ENCODE assay signal across 8 cellular contexts in the genomic region with DNA sequence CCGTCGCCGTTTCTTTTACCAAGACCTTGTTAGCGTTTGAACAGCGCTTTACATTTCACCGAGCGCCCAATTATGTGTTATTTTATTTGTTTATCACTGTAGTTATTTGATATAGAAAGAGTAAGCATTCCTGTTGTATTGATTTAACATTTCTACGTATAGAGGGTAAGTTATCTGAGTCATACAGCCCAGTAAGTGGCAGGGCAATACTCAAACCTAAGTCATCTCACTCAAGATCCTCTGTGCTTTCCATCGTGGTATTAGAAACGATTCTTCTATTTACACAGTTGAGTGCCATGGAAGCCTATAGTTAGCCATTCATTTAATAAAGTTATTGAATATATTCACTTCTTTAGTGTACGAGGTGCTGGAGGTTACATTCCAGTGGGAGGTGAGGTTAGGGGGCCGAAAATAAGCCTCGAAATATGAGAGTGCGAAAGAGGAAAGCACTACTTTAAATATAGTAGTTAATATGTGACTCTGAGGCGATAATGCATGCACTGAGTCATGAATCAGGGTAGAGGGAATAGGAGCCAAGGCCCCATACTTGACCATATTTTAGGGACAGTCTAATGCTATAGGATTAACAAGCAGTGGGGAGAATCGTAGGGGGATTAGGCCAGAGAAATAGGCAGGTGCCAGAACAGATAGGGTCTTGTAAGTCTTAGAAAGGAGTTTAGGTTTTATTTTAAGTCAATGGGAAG. TPM values are rescaled to one million over a fixed set of nuclear protein-coding genes. Genes with fewer than 3 reads are reported as not detected.
A peak's percentile ranks its signal among the peaks of the same experiment; 100 is the strongest.
DNase-seq lines count a peak whose midpoint lies in the region; ATAC-seq and TF ChIP-seq lines count a peak whose summit lies in the region.

No MANE protein-coding gene starts in this region.

- DNase-seq in GM23338 (ENCODE audit: low spot score) = no peak
- DNase-seq in RWPE1 (ENCODE audit: low spot score) = no peak
- DNase-seq in fibroblast of villous mesenchyme (ENCODE audit: low read depth) = no peak
- DNase-seq in SKM-1 (lab: John Stamatoyannopoulos, UW; ENCODE audit: unreplicated experiment) = no peak
- DNase-seq in hypothalamus (lab: John Stamatoyannopoulos, UW) = no peak

- no peaks in the 10 kb centered on the region for H3K9me2 ChIP-seq in GM23338 (ENCODE audit: insufficient read depth)

- H3K27ac ChIP-seq in GM23338 (ENCODE audit: low read depth) = peak overlapping the region; percentile 7
- H3K27ac ChIP-seq in RWPE1 = peak overlapping the region; percentile 78
- H3K27ac ChIP-seq in skeletal muscle tissue (ENCODE audit: low read depth, low read length) = no peak overlapping the region

- peaks cover 13% of the 10 kb centered on the region; the same call in 2 of the 3 replicates for H3K36me3 Mint-ChIP-seq in GM23338 (ENCODE audit: low read depth)

- CTCF ChIA-PET in RWPE1 (lab: Yijun Ruan, JAX) = no interaction called here

- H3K27me3 ChIP-seq in GM23338 (ENCODE audit: insufficient read depth) = no peaks in the 10 kb centered on the region
- H3K27me3 ChIP-seq in skeletal muscle tissue (ENCODE audit: control insufficient read depth in 3 of 3, insufficient read depth in 3 of 3, low read length in 3 of 3) = no peaks in the 10 kb centered on the region

- H3K4me3 ChIP-seq in GM23338 (peak overlapping the region; percentile 72), fibroblast of villous mesenchyme (ENCODE audit: low read depth, low read length) (peak overlapping the region; percentile 98), skeletal muscle tissue (ENCODE audit: low read length in 3 of 3) (peak overlapping the region; percentile 81 to 98 (median 98))

- H3K4me3 Mint-ChIP-seq in GM23338 = peak overlapping the region; percentile 93

- peak overlapping the region; percentile 91 for H3K4me2 ChIP-seq in GM23338

- no peaks in the 10 kb centered on the region for H4K20me1 ChIP-seq in GM23338 (replicated peaks; ENCODE audit: insufficient read depth)

- H3K9me3 Mint-ChIP-seq in GM23338 = no peaks in the 10 kb centered on the region; the same call in 2 of the 3 replicates

- H3K4me1 Mint-ChIP-seq in GM23338 = peaks cover 8% of the 10 kb centered on the region

- POLR2A ChIA-PET in RWPE1 (lab: Yijun Ruan, JAX; ENCODE audit: low non-redundant PET) = no interaction called here

- H2AFZ ChIP-seq in GM23338 = no peak overlapping the region; the same call in 1 of the 2 replicates

- H3K79me2 ChIP-seq in GM23338 (replicated peaks; ENCODE audit: insufficient read depth) = peaks cover 35% of the 10 kb centered on the region

- peak overlapping the region; percentile 99 for H3K27ac Mint-ChIP-seq in GM23338

- H3F3A ChIP-seq in GM23338 (replicated peaks; ENCODE audit: low read depth) = no peaks in the 10 kb centered on the region

- H3K9me3 ChIP-seq in skeletal muscle tissue (ENCODE audit: control insufficient read depth in 3 of 3, low read length in 3 of 3) = no peaks in the 10 kb centered on the region

- ATAC-seq in GM23338 (no peak), HG02798 (IDR thresholded peaks at IDR 0.05; ENCODE audit: poor library complexity, unreplicated experiment) (no peak)
- ATAC-seq in activated CD4-positive, CD25-positive, alpha-beta regulatory T cell treated with anti-CD3 and anti-CD28 coated beads, Interleukin-2, amount 50 U/mL, for 24 hours = no peak

- H3K36me3 ChIP-seq in GM23338 (ENCODE audit: insufficient read depth) = peaks cover 9% of the 10 kb centered on the region; the same call in 1 of the 2 replicates
- H3K36me3 ChIP-seq in skeletal muscle tissue (ENCODE audit: control insufficient read depth in 3 of 3, insufficient read depth in 3 of 3, low read length in 3 of 3) = peaks cover 0 to 9% (median under 1%) of the 10 kb centered on the region in 3 donors

- no peaks in the 10 kb centered on the region for H3K27me3 Mint-ChIP-seq in GM23338 (ENCODE audit: insufficient read depth, low read depth, poor library complexity)

- TF ChIP-seq CTCF in GM23338 (conservative IDR thresholded peaks at IDR 0.05; ENCODE audit: low read depth in 2 of 2) = no peak
- TF ChIP-seq CTCF in RWPE1 (conservative IDR thresholded peaks at IDR 0.05; ENCODE audit: low read depth) = no peak
- no peak for TF ChIP-seq CTCF in fibroblast of villous mesenchyme (IDR thresholded peaks at IDR 0.05; ENCODE audit: insufficient read depth, low read depth, low read length)

- H3K4me1 ChIP-seq in GM23338 (ENCODE audit: insufficient read depth) = no peaks in the 10 kb centered on the region
- H3K4me1 ChIP-seq in skeletal muscle tissue (ENCODE audit: control insufficient read depth in 3 of 3, insufficient read depth in 3 of 3, low read length in 3 of 3) = peaks cover 0 to 17% (median 9%) of the 10 kb centered on the region in 3 donors

- H3K9ac ChIP-seq in skeletal muscle tissue (ENCODE audit: low read depth in 1 of 3, low read length in 3 of 3) = peak overlapping the region; percentile 76 to 95 (median 90)

TF ChIP-seq in GM23338, 12 proteins besides CTCF, POLR2A, EP300 and RAD21 (continues in another document):
- no peak for TF ChIP-seq CREB1 (CRISPR knock-in tag; IDR thresholded peaks at IDR 0.05; ENCODE audit: low read depth)
- no peak for TF ChIP-seq STAT1 (IDR thresholded peaks at IDR 0.05; ENCODE audit: unreplicated experiment)
- no peak for TF ChIP-seq EZH2phosphoT487 (IDR thresholded peaks at IDR 0.05; ENCODE audit: unreplicated experiment)
- TF ChIP-seq ZNF331 (CRISPR knock-in tag; IDR thresholded peaks at IDR 0.05; ENCODE audit: low read depth) = no peak
- no peak for TF ChIP-seq EZH2 (IDR thresholded peaks at IDR 0.05; ENCODE audit: low read depth, unreplicated experiment)
- no peak for TF ChIP-seq JUNB (IDR thresholded peaks at IDR 0.05; ENCODE audit: unreplicated experiment)
- TF ChIP-seq NANOG (IDR thresholded peaks at IDR 0.05; ENCODE audit: borderline replicate concordance) = no peak
- TF ChIP-seq ETS1 (IDR thresholded peaks at IDR 0.05) = no peak
- no peak for TF ChIP-seq ZNF114 (CRISPR knock-in tag; IDR thresholded peaks at IDR 0.05)
- no peak for TF ChIP-seq REST (IDR thresholded peaks at IDR 0.05; ENCODE audit: unreplicated experiment)

RNA-seq across cellular contexts. Expression of gene RAD51AP1, which starts 0.6 kb away (rescaled TPM):
- total RNA-seq in GM23338 (2014; rRNA removed; shearing (Covaris generic)) = 75.2 and 84.5 TPM in 2 replicates
- 112 and 119 TPM in 2 replicates for polyA plus RNA-seq in GM23338 (2016; fragmentation: Nextera tagmentation; extraction: Ambion mirVana)
- total RNA-seq in fibroblast of villous mesenchyme (9.3 and 18.1 TPM in 2 replicates), skeletal muscle tissue (4.2 TPM)

RNA-seq across cellular contexts. Expression of gene DYRK4, which starts 22.7 kb away (rescaled TPM):
- 11.3 and 15.0 TPM in 2 replicates for total RNA-seq in GM23338 (2014; rRNA removed; shearing (Covaris generic))
- 16.9 and 17.3 TPM in 2 replicates for polyA plus RNA-seq in GM23338 (2016; fragmentation: Nextera tagmentation; extraction: Ambion mirVana)
- 39.3 and 48.6 TPM in 2 replicates for total RNA-seq in fibroblast of villous mesenchyme
- 13.6 TPM for total RNA-seq in skeletal muscle tissue
